ENCODE assay signal across 21 cellular contexts in genomic region chr13:113148940-113149503, GRCh38. TPM values are rescaled to one million over a fixed set of nuclear protein-coding genes. Genes with fewer than 3 reads are reported as not detected.
DNase-seq lines count a peak whose midpoint lies in the region; ATAC-seq and TF ChIP-seq lines count a peak whose summit lies in the region.
"Had no signal": no experiment of that assay in that cellular context is flagged by ENCODE, and none has a peak within 500 bp of the region (broad histone marks: within the 10 kb centered on the region; RNA-seq: fewer than 3 reads in every experiment).

No MANE protein-coding gene starts in this region.

- no peak overlapping the region for H3K27ac Mint-ChIP-seq in osteocyte (ENCODE audit: unreplicated experiment)
- H3K27ac Mint-ChIP-seq: CD8-positive, alpha-beta T cell had no signal

- H3K9me3 ChIP-seq in WERI-Rb-1 (ENCODE audit: severe bottlenecking), result no peaks in the 10 kb centered on the region
- H3K9me3 ChIP-seq: BLaER1 had no signal

- ATAC-seq in left lobe of liver (no peak), GM21825 (IDR thresholded peaks at IDR 0.05; ENCODE audit: unreplicated experiment) (no peak), HG02884 (IDR thresholded peaks at IDR 0.05; ENCODE audit: unreplicated experiment) (no peak)
- ATAC-seq: CD8-positive, alpha-beta T cell; GM12878 had no signal

- H3K27me3 Mint-ChIP-seq in osteocyte (ENCODE audit: unreplicated experiment), result no peaks in the 10 kb centered on the region

- no peaks in the 10 kb centered on the region for H3K36me3 Mint-ChIP-seq in osteocyte (ENCODE audit: unreplicated experiment)
- H3K36me3 Mint-ChIP-seq: CD8-positive, alpha-beta T cell had no signal

- no peak overlapping the region for H3K4me3 ChIP-seq in WERI-Rb-1 (ENCODE audit: low read depth, low read length)
- H3K4me3 ChIP-seq: BLaER1, GM12878 had no signal

- no peaks in the 10 kb centered on the region for H3K27me3 ChIP-seq in WERI-Rb-1 (ENCODE audit: insufficient read depth, low read depth, severe bottlenecking)

- no peak overlapping the region for H3K27ac ChIP-seq in WERI-Rb-1
- H3K27ac ChIP-seq: BLaER1 had no signal

- H3K36me3 ChIP-seq in WERI-Rb-1, result no peaks in the 10 kb centered on the region
- H3K36me3 ChIP-seq: BLaER1 had no signal

- DNase-seq in activated CD8-positive, alpha-beta memory T cell treated with anti-CD3 and anti-CD28 coated beads for 24 hours, result peak; percentile 47
- no peak for DNase-seq in activated CD8-positive, alpha-beta memory T cell treated with anti-CD3 and anti-CD28 coated beads, Interleukin-2, amount 50 U/mL, for 4 hours
- DNase-seq in WERI-Rb-1, result peak; percentile 10
- DNase-seq in left lobe of liver (ENCODE audit: low spot score), result peak; percentile 46
- DNase-seq in osteocyte (ENCODE audit: extremely low spot score, unreplicated experiment), result peak; percentile 82
- no peak for DNase-seq in stimulated activated CD4-positive, alpha-beta T cell treated with anti-CD3 and anti-CD28 coated beads, Interleukin-2, amount 100 ng/mL, for 24 hours
- DNase-seq: CD8-positive, alpha-beta T cell; DND-41; KG1; NCI-H1436; NCI-H2029 treated with DMSO at 0.1 percent for 48 hours; NCI-H2171 treated with DMSO at 0.1 percent for 48 hours; NCI-H446 treated with DMSO at 0.1 percent for 48 hours; NK-92 treated with Interleukin-12 subunit alpha and Interleukin-12 subunit beta, amount 100 ng/mL, for 24 hours had no signal

- no peak for TF ChIP-seq CTCF in WERI-Rb-1 (IDR thresholded peaks at IDR 0.05; ENCODE audit: low read depth, low read length)
- no peak for TF ChIP-seq CTCF in osteocyte (IDR thresholded peaks at IDR 0.05)

- H3K4me1 Mint-ChIP-seq in osteocyte (ENCODE audit: unreplicated experiment), result peaks cover 16% of the 10 kb centered on the region

- no peaks in the 10 kb centered on the region for H3K9me3 Mint-ChIP-seq in osteocyte (ENCODE audit: unreplicated experiment)
- H3K9me3 Mint-ChIP-seq: CD8-positive, alpha-beta T cell had no signal

- H3K4me3 Mint-ChIP-seq in osteocyte (ENCODE audit: unreplicated experiment), result no peak overlapping the region
- H3K4me3 Mint-ChIP-seq: CD8-positive, alpha-beta T cell had no signal

RNA-seq across cellular contexts. Expression of gene PROZ, which starts 9.4 kb away (rescaled TPM):
- total RNA-seq in left lobe of liver (50.2 TPM), osteocyte (not detected in 2 replicates)
- total RNA-seq: A172; CD8-positive, alpha-beta T cell; GM12878; M059J; OCI-LY7 had no signal

RNA-seq across cellular contexts. Expression of gene F10, which starts 26.4 kb away (rescaled TPM):
- 124 TPM for total RNA-seq in left lobe of liver
- 1.8 and 2.0 TPM in 2 replicates for total RNA-seq in osteocyte
- total RNA-seq: CD8-positive, alpha-beta T cell; GM12878; OCI-LY7 had no signal

RNA-seq across cellular contexts. Expression of gene F7, which starts 43.4 kb away (rescaled TPM):
- 99.6 TPM for total RNA-seq in left lobe of liver
- not detected in 2 replicates for total RNA-seq in osteocyte
- total RNA-seq: A172; CD8-positive, alpha-beta T cell; GM12878; M059J; OCI-LY7 had no signal

RNA-seq across cellular contexts. Expression of gene PCID2, which starts 59.4 kb away (rescaled TPM):
- total RNA-seq in left lobe of liver (14.9 TPM), osteocyte (47.9 and 48.1 TPM in 2 replicates)

Comparison
In these comparisons a context has a peak if more than half of its experiments do, and no peak if none do; other contexts are left out.
1. DNase-seq: peak in activated CD8-positive, alpha-beta memory T cell treated with anti-CD3 and anti-CD28 coated beads for 24 hours (single experiment), WERI-Rb-1 (single experiment), left lobe of liver (single experiment) and osteocyte (single experiment); none in activated CD8-positive, alpha-beta memory T cell treated with anti-CD3 and anti-CD28 coated beads, Interleukin-2, amount 50 U/mL, for 4 hours (single experiment) and stimulated activated CD4-positive, alpha-beta T cell treated with anti-CD3 and anti-CD28 coated beads, Interleukin-2, amount 100 ng/mL, for 24 hours (0 of 2).
2. RNA of gene PROZ, which starts 9.4 kb away (total RNA-seq): 50.2 TPM in left lobe of liver (single experiment); not detected in osteocyte; every median in the first group is over 10 times any median in the second.
3. RNA of gene F10, which starts 26.4 kb away (total RNA-seq): 124 TPM in left lobe of liver (single experiment); 1.8 to 2.0 TPM in osteocyte; every median in the first group is over 10 times any median in the second.
4. RNA of gene F7, which starts 43.4 kb away (total RNA-seq): 99.6 TPM in left lobe of liver (single experiment); not detected in osteocyte; every median in the first group is over 100 times any median in the second.